28 cellular contexts compared by ENCODE assay signal in genomic region chr2:44040365-44040764, GRCh38.
"Had no signal": no experiment of that assay in that cellular context is flagged by ENCODE, and none has a peak within 500 bp of the region (broad histone marks: within the 10 kb centered on the region; RNA-seq: fewer than 3 reads in every experiment).

No MANE protein-coding gene starts in this region.

- H3K4me1 Mint-ChIP-seq: stimulated activated effector memory CD8-positive, alpha-beta T cell treated with anti-CD3 and anti-CD28 coated beads, Interleukin-12 subunit alpha, Interleukin-12 subunit beta, amount 100 ng/mL, for 72 hours; stimulated activated naive CD8-positive, alpha-beta T cell treated with anti-CD3 and anti-CD28 coated beads, Interleukin-15, amount 100 ng/mL, for 72 hours had no signal

- H3K4me3 Mint-ChIP-seq: immature natural killer cell; naive thymus-derived CD4-positive, alpha-beta T cell; natural killer cell treated with Interleukin-12 subunit alpha and Interleukin-12 subunit beta and Interleukin-15 and Interleukin-18, amount 100 ng/mL, for 72 hours; stimulated activated effector memory CD8-positive, alpha-beta T cell treated with anti-CD3 and anti-CD28 coated beads, Interleukin-12 subunit alpha, Interleukin-12 subunit beta, amount 100 ng/mL, for 72 hours; stimulated activated naive CD8-positive, alpha-beta T cell treated with anti-CD3 and anti-CD28 coated beads, Interleukin-15, amount 100 ng/mL, for 72 hours; type B pancreatic cell had no signal

- H3K27ac Mint-ChIP-seq: immature natural killer cell; naive thymus-derived CD4-positive, alpha-beta T cell; natural killer cell treated with Interleukin-12 subunit alpha and Interleukin-12 subunit beta and Interleukin-15 and Interleukin-18, amount 100 ng/mL, for 72 hours; stimulated activated effector memory CD8-positive, alpha-beta T cell treated with anti-CD3 and anti-CD28 coated beads, Interleukin-12 subunit alpha, Interleukin-12 subunit beta, amount 100 ng/mL, for 72 hours; stimulated activated naive CD8-positive, alpha-beta T cell treated with anti-CD3 and anti-CD28 coated beads, Interleukin-15, amount 100 ng/mL, for 72 hours; type B pancreatic cell had no signal

- H3K4me1 ChIP-seq: left ventricle myocardium inferior, prostate gland, tibial nerve had no signal

- H3K36me3 ChIP-seq: left ventricle myocardium inferior, pancreas, prostate gland, spleen, tibial nerve, vagina had no signal

- H3K4me3 ChIP-seq: left ventricle myocardium inferior, lung, mucosa of descending colon, pancreas, prostate gland, spleen, tibial nerve, vagina had no signal

- DNase-seq: hypothalamus; immature natural killer cell; kidney; left ventricle myocardium inferior; mesendoderm; midbrain; mucosa of descending colon; naive thymus-derived CD4-positive, alpha-beta T cell; nucleus accumbens; pancreas; posterior cingulate gyrus; retina; right cardiac atrium; small intestine; spleen; stimulated activated CD4-positive, alpha-beta T cell treated with anti-CD3 and anti-CD28 coated beads, Interleukin-4, amount 100 ng/mL, for 24 hours; stimulated activated naive CD4-positive, alpha-beta T cell; stimulated activated naive CD8-positive, alpha-beta T cell treated with anti-CD3 and anti-CD28 coated beads, Interleukin-15, amount 100 ng/mL, for 72 hours; substantia nigra had no signal

- H3K9me3 Mint-ChIP-seq: immature natural killer cell; naive thymus-derived CD4-positive, alpha-beta T cell; natural killer cell treated with Interleukin-12 subunit alpha and Interleukin-12 subunit beta and Interleukin-15 and Interleukin-18, amount 100 ng/mL, for 72 hours; stimulated activated effector memory CD8-positive, alpha-beta T cell treated with anti-CD3 and anti-CD28 coated beads, Interleukin-12 subunit alpha, Interleukin-12 subunit beta, amount 100 ng/mL, for 72 hours; stimulated activated naive CD8-positive, alpha-beta T cell treated with anti-CD3 and anti-CD28 coated beads, Interleukin-15, amount 100 ng/mL, for 72 hours; type B pancreatic cell had no signal

- H3K27ac ChIP-seq: left ventricle myocardium inferior, pancreas, prostate gland, spleen, tibial nerve, vagina had no signal

- H3K9me3 ChIP-seq: left ventricle myocardium inferior, mucosa of descending colon, pancreas, prostate gland, spleen, tibial nerve, vagina had no signal

- H3K36me3 Mint-ChIP-seq: immature natural killer cell; naive thymus-derived CD4-positive, alpha-beta T cell; natural killer cell treated with Interleukin-12 subunit alpha and Interleukin-12 subunit beta and Interleukin-15 and Interleukin-18, amount 100 ng/mL, for 72 hours; stimulated activated effector memory CD8-positive, alpha-beta T cell treated with anti-CD3 and anti-CD28 coated beads, Interleukin-12 subunit alpha, Interleukin-12 subunit beta, amount 100 ng/mL, for 72 hours; type B pancreatic cell had no signal

- H3K27me3 ChIP-seq: pancreas, spleen, tibial nerve, vagina had no signal

- ATAC-seq: mucosa of descending colon; naive thymus-derived CD4-positive, alpha-beta T cell; natural killer cell treated with Interleukin-12 subunit alpha and Interleukin-12 subunit beta and Interleukin-15 and Interleukin-18, amount 100 ng/mL, for 72 hours; pancreas; right cardiac atrium; sciatic nerve; stimulated activated effector memory CD8-positive, alpha-beta T cell treated with anti-CD3 and anti-CD28 coated beads, Interleukin-12 subunit alpha, Interleukin-12 subunit beta, amount 100 ng/mL, for 72 hours; stimulated activated naive CD8-positive, alpha-beta T cell treated with anti-CD3 and anti-CD28 coated beads, Interleukin-15, amount 100 ng/mL, for 72 hours had no signal

- H3K27me3 Mint-ChIP-seq: natural killer cell treated with Interleukin-12 subunit alpha and Interleukin-12 subunit beta and Interleukin-15 and Interleukin-18, amount 100 ng/mL, for 72 hours; stimulated activated naive CD8-positive, alpha-beta T cell treated with anti-CD3 and anti-CD28 coated beads, Interleukin-15, amount 100 ng/mL, for 72 hours had no signal

- FAIRE-seq: islet of Langerhans, kidney, pancreas, small intestine had no signal
